ENCODE assay signal across 10 cellular contexts in genomic region chr3:133479895-133480669, GRCh38.
A peak's percentile ranks its signal among the peaks of the same experiment; 100 is the strongest.
DNase-seq lines count a peak whose midpoint lies in the region; ATAC-seq, FAIRE-seq and TF ChIP-seq lines count a peak whose summit lies in the region.
"Had no signal": no experiment of that assay in that cellular context is flagged by ENCODE, and none has a peak within 500 bp of the region (broad histone marks: within the 10 kb centered on the region; RNA-seq: fewer than 3 reads in every experiment).

No MANE protein-coding gene starts in this region.

- intact Hi-C loops in lower lobe of right lung (cut with DNase I): no loop called here

- H3K9me3 ChIP-seq in KOPT-K1 (ENCODE audit: insufficient read depth, low read length, poor library complexity, severe bottlenecking) (peaks cover 7% of the 10 kb centered on the region), lower lobe of right lung (no peaks in the 10 kb centered on the region)

- DNase-seq in H54 (ENCODE audit: insufficient read length, low spot score) (no peak), lower lobe of right lung (no peak), NOMO-1 (lab: John Stamatoyannopoulos, UW; ENCODE audit: unreplicated experiment in 2 of 2) (no peak), NCI-H748 treated with DMSO at 0.1 percent for 48 hours (lab: John Stamatoyannopoulos, UW) (no peak), Kasumi-1 (lab: John Stamatoyannopoulos, UW) (no peak)
- no peak for DNase-seq in activated CD8-positive, alpha-beta memory T cell treated with anti-CD3 and anti-CD28 coated beads, Interleukin-2, amount 50 U/mL, for 48 hours

- H3K4me1 ChIP-seq in lower lobe of right lung: peaks cover 4% of the 10 kb centered on the region

- H3K27ac ChIP-seq in KOPT-K1 (ENCODE audit: low read depth, low read length, poor library complexity, severe bottlenecking) (peak overlapping the region; percentile 38), lower lobe of right lung (no peak overlapping the region)
- H3K27ac ChIP-seq: parathyroid adenoma, tibial nerve had no signal

- peak; percentile 71 for FAIRE-seq in H54 (lab: Jason Lieb, UNC)

- TF ChIP-seq CTCF in lower lobe of right lung (IDR thresholded peaks at IDR 0.05): no peak

- H3K36me3 ChIP-seq in KOPT-K1 (ENCODE audit: insufficient read depth, low read length) (no peaks in the 10 kb centered on the region), lower lobe of right lung (no peaks in the 10 kb centered on the region)
- H3K36me3 ChIP-seq: tibial nerve had no signal

- no peaks in the 10 kb centered on the region for H3K27me3 ChIP-seq in lower lobe of right lung (ENCODE audit: low read depth)
- H3K27me3 ChIP-seq: tibial nerve had no signal

- no peak for TF ChIP-seq POLR2A in H54 (IDR thresholded peaks at IDR 0.05; ENCODE audit: low read depth, low read length)

- ATAC-seq in GM18502 (IDR thresholded peaks at IDR 0.05; ENCODE audit: poor library complexity, unreplicated experiment) (peak; percentile 61), lower lobe of right lung (peak; percentile 56 to 59)

- no peak overlapping the region for H3K4me3 ChIP-seq in lower lobe of right lung
- H3K4me3 ChIP-seq: tibial nerve had no signal
